24 cellular contexts compared by ENCODE assay signal in the genomic region with DNA sequence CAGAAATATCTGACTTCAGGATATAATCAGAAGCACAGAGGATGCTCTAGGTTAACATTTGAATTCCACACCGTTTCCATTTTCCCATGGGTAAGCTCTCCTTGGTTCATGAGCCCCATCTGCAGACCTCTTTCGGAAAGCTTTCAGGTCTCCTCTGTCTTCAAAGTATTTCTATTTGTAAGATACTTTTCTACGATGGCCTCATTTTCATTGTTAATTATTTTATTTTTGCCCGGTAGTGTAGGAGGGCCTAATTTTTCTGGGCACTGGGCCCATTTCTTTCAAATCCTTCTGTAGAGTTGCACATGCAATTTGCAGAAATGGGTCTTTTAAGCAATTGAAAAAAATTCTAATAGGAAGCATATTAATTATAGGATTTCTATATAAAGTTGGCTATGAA. TPM values are rescaled to one million over a fixed set of nuclear protein-coding genes. Genes with fewer than 3 reads are reported as not detected.
DNase-seq lines count a peak whose midpoint lies in the region; ATAC-seq and TF ChIP-seq lines count a peak whose summit lies in the region.
"Had no signal": no experiment of that assay in that cellular context is flagged by ENCODE, and none has a peak within 500 bp of the region (broad histone marks: within the 10 kb centered on the region; RNA-seq: fewer than 3 reads in every experiment).

No MANE protein-coding gene starts in this region.

- H3K4me3 ChIP-seq in endodermal cell (ENCODE audit: low read length), result no peak overlapping the region
- H3K4me3 ChIP-seq: A549, lung, thoracic aorta, uterus had no signal

- H3K27ac ChIP-seq in endodermal cell (ENCODE audit: low read depth, low read length) (no peak overlapping the region), layer of hippocampus (ENCODE audit: low read depth, low read length) (peak overlapping the region; percentile 16)
- H3K27ac ChIP-seq: A549, parathyroid adenoma, thoracic aorta, uterus had no signal

- no peaks in the 10 kb centered on the region for H3K27me3 Mint-ChIP-seq in endodermal cell (ENCODE audit: insufficient read depth)
- H3K27me3 Mint-ChIP-seq in activated naive CD4-positive, alpha-beta T cell treated with anti-CD3 and anti-CD28 coated beads, Interleukin-2, amount 10 ng/mL, durations not matched to agents 7 days and 5 days, result no peaks in the 10 kb centered on the region
- H3K27me3 Mint-ChIP-seq: activated naive CD8-positive, alpha-beta T cell treated with anti-CD3 and anti-CD28 coated beads, Interleukin-2, amount 50 U/mL, for 24 hours had no signal

- no peaks in the 10 kb centered on the region for H3K9me3 ChIP-seq in endodermal cell (ENCODE audit: control insufficient read depth, low read length)
- H3K9me3 ChIP-seq: A549, thoracic aorta, uterus had no signal

- no peak overlapping the region for H3K9ac ChIP-seq in endodermal cell (ENCODE audit: extremely low read depth, low read length, poor library complexity, severe bottlenecking)
- H3K9ac ChIP-seq: parathyroid adenoma had no signal

- TF ChIP-seq CTCF in endodermal cell (conservative IDR thresholded peaks at IDR 0.05), result no peak

- peaks cover 8% of the 10 kb centered on the region for H3K4me1 Mint-ChIP-seq in endodermal cell
- no peaks in the 10 kb centered on the region for H3K4me1 Mint-ChIP-seq in activated naive CD4-positive, alpha-beta T cell treated with anti-CD3 and anti-CD28 coated beads, Interleukin-2, amount 10 ng/mL, durations not matched to agents 7 days and 5 days

- DNase-seq in NCI-H82 (lab: John Stamatoyannopoulos, UW), result peak; percentile 27
- DNase-seq in NCI-H82 treated with DMSO at 0.1 percent for 48 hours (lab: John Stamatoyannopoulos, UW; ENCODE audit: unreplicated experiment), result no peak
- peak; percentile 46 for DNase-seq in NCI-H1694 treated with DMSO at 0.1 percent for 48 hours (lab: John Stamatoyannopoulos, UW)
- DNase-seq in endodermal cell, result no peak
- DNase-seq in SIG-M5 (lab: John Stamatoyannopoulos, UW), result no peak
- no peak for DNase-seq in activated naive CD4-positive, alpha-beta T cell treated with anti-CD3 and anti-CD28 coated beads, Interleukin-2, amount 10 ng/mL, durations not matched to agents 7 days and 5 days
- DNase-seq: activated CD4-positive, alpha-beta T cell treated with anti-CD3 and anti-CD28 coated beads, Interleukin-2, amount 50 U/mL, for 48 hours; activated CD4-positive, CD25-positive, alpha-beta regulatory T cell; activated CD8-positive, alpha-beta memory T cell treated with anti-CD3 and anti-CD28 coated beads, Interleukin-2, amount 50 U/mL, for 4 hours; activated effector memory CD4-positive, alpha-beta T cell treated with Interleukin-2 at 50 U/mL for 16 hours; activated naive CD8-positive, alpha-beta T cell treated with anti-CD3 and anti-CD28 coated beads, Interleukin-2, amount 50 U/mL, for 24 hours; effector CD4-positive, alpha-beta T cell; NCI-H1048; NCI-H524 treated with DMSO at 0.1 percent for 48 hours; right cardiac atrium; stimulated activated naive CD4-positive, alpha-beta T cell treated with Interleukin-2 at 50 U/mL for 16 hours; uterus had no signal

- ATAC-seq in activated CD4-positive, CD25-positive, alpha-beta regulatory T cell treated with anti-CD3 and anti-CD28 coated beads, Interleukin-2, amount 50 U/mL, for 24 hours, result no peak
- ATAC-seq: A549; activated naive CD8-positive, alpha-beta T cell treated with anti-CD3 and anti-CD28 coated beads, Interleukin-2, amount 50 U/mL, for 24 hours; right cardiac atrium; Right ventricle myocardium inferior had no signal

- H3K27ac Mint-ChIP-seq in endodermal cell, result peak overlapping the region; percentile 64
- no peak overlapping the region for H3K27ac Mint-ChIP-seq in activated naive CD4-positive, alpha-beta T cell treated with anti-CD3 and anti-CD28 coated beads, Interleukin-2, amount 10 ng/mL, durations not matched to agents 7 days and 5 days
- H3K27ac Mint-ChIP-seq: activated naive CD8-positive, alpha-beta T cell treated with anti-CD3 and anti-CD28 coated beads, Interleukin-2, amount 50 U/mL, for 24 hours had no signal

- 93 to 95% methylated on average over 3 to 4 of the region's 4 CpGs for WGBS in endodermal cell (ENCODE audit: insufficient coverage in 1 of 2, insufficient read length in 1 of 2), 2 experiments

- no peak overlapping the region for H3K4me3 Mint-ChIP-seq in endodermal cell
- no peak overlapping the region for H3K4me3 Mint-ChIP-seq in activated naive CD4-positive, alpha-beta T cell treated with anti-CD3 and anti-CD28 coated beads, Interleukin-2, amount 10 ng/mL, durations not matched to agents 7 days and 5 days
- H3K4me3 Mint-ChIP-seq: activated naive CD8-positive, alpha-beta T cell treated with anti-CD3 and anti-CD28 coated beads, Interleukin-2, amount 50 U/mL, for 24 hours had no signal

- peaks cover 87% of the 10 kb centered on the region for H3K36me3 ChIP-seq in endodermal cell (ENCODE audit: control insufficient read depth, insufficient read depth, low read length)
- H3K36me3 ChIP-seq: uterus had no signal

- H3K27me3 ChIP-seq in endodermal cell (ENCODE audit: control insufficient read depth, insufficient read depth, low read length, poor library complexity, severe bottlenecking) (no peaks in the 10 kb centered on the region), layer of hippocampus (ENCODE audit: control insufficient read depth, insufficient read depth, low read length) (no peaks in the 10 kb centered on the region)
- H3K27me3 ChIP-seq: uterus had no signal

- H3K9me3 Mint-ChIP-seq in endodermal cell, result no peaks in the 10 kb centered on the region
- H3K9me3 Mint-ChIP-seq in activated naive CD4-positive, alpha-beta T cell treated with anti-CD3 and anti-CD28 coated beads, Interleukin-2, amount 10 ng/mL, durations not matched to agents 7 days and 5 days, result no peaks in the 10 kb centered on the region
- H3K9me3 Mint-ChIP-seq: activated naive CD8-positive, alpha-beta T cell treated with anti-CD3 and anti-CD28 coated beads, Interleukin-2, amount 50 U/mL, for 24 hours had no signal

- peaks cover 62% of the 10 kb centered on the region for H3K36me3 Mint-ChIP-seq in endodermal cell (ENCODE audit: low read depth)
- peaks cover 28% of the 10 kb centered on the region for H3K36me3 Mint-ChIP-seq in activated naive CD4-positive, alpha-beta T cell treated with anti-CD3 and anti-CD28 coated beads, Interleukin-2, amount 10 ng/mL, durations not matched to agents 7 days and 5 days

- CTCF ChIA-PET in activated naive CD4-positive, alpha-beta T cell treated with anti-CD3 and anti-CD28 coated beads, Interleukin-2, amount 10 ng/mL, durations not matched to agents 7 days and 5 days (lab: Charles Lee), result interaction anchor here (0.6 to 1.2 kb wide), 2 partner anchors 9 to 64 kb away, joined by 3 read pairs; no protein-coding TSS in a partner anchor

- no peaks in the 10 kb centered on the region for H3K4me1 ChIP-seq in endodermal cell (ENCODE audit: control insufficient read depth, insufficient read depth, low read length)
- H3K4me1 ChIP-seq: A549, uterus had no signal

RNA-seq across cellular contexts. Expression of a gene that starts 53.8 kb away (rescaled TPM):
- 100 to 1,000 TPM; 117 to 135 TPM for total RNA-seq in endodermal cell
- 99.2 TPM for polyA plus RNA-seq in endodermal cell (2013, experiment 1 of 2)
- polyA plus RNA-seq in endodermal cell (2013, experiment 2 of 2), result 89.4 TPM

Comparison
In these comparisons a context has a peak if more than half of its experiments do, and no peak if none do; other contexts are left out.
1. DNase-seq: peak in NCI-H82 (single experiment) and NCI-H1694 treated with DMSO at 0.1 percent for 48 hours (single experiment); none in NCI-H82 treated with DMSO at 0.1 percent for 48 hours (single experiment), endodermal cell (single experiment), SIG-M5 (single experiment) and activated naive CD4-positive, alpha-beta T cell treated with anti-CD3 and anti-CD28 coated beads, Interleukin-2, amount 10 ng/mL, durations not matched to agents 7 days and 5 days (single experiment).